1 cellular context compared by ENCODE assay signal in the genomic region with DNA sequence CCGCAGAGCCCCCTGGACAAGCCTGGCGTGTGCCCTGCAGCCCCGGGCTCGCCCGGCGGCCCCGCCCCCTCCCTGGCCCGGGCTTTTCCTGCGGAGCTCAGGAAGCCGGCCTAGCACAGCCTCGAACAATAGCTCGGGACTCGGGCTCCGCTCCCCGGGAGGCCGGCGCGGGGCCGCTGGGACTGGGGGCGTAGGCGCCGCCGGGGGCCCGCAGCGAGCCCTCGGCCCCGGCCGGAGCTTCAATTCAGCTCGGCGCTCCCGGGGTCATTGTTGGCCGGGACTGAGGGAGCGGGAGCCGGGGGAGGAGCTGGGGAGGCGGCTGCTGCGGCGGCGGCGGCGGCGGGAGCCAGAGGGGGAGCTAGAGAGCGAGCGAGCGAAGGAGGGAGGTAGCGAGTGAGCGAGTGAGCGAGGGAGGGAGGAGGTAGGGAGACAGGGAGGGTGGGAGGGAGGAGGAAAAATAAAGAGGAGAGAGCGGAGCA.
A peak's percentile ranks its signal among the peaks of the same experiment; 100 is the strongest.
TF ChIP-seq lines count a peak whose summit lies in the region.

No MANE protein-coding gene starts in this region.

TF ChIP-seq in HepG2, 621 proteins besides CTCF, POLR2A, EP300 and RAD21 (continued from another document):
- TF ChIP-seq LRRFIP1 (CRISPR knock-in tag; conservative IDR thresholded peaks at IDR 0.05): no peak
- TF ChIP-seq ZNF850 (CRISPR knock-in tag; conservative IDR thresholded peaks at IDR 0.05): no peak
- TF ChIP-seq, protein P1, sequence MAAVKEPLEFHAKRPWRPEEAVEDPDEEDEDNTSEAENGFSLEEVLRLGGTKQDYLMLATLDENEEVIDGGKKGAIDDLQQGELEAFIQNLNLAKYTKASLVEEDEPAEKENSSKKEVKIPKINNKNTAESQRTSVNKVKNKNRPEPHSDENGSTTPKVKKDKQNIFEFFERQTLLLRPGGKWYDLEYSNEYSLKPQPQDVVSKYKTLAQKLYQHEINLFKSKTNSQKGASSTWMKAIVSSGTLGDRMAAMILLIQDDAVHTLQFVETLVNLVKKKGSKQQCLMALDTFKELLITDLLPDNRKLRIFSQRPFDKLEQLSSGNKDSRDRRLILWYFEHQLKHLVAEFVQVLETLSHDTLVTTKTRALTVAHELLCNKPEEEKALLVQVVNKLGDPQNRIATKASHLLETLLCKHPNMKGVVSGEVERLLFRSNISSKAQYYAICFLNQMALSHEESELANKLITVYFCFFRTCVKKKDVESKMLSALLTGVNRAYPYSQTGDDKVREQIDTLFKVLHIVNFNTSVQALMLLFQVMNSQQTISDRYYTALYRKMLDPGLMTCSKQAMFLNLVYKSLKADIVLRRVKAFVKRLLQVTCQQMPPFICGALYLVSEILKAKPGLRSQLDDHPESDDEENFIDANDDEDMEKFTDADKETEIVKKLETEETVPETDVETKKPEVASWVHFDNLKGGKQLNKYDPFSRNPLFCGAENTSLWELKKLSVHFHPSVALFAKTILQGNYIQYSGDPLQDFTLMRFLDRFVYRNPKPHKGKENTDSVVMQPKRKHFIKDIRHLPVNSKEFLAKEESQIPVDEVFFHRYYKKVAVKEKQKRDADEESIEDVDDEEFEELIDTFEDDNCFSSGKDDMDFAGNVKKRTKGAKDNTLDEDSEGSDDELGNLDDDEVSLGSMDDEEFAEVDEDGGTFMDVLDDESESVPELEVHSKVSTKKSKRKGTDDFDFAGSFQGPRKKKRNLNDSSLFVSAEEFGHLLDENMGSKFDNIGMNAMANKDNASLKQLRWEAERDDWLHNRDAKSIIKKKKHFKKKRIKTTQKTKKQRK (IDR thresholded peaks at IDR 0.05; ENCODE audit: low read length): no peak
- TF ChIP-seq STAG1 (CRISPR knock-in tag; IDR thresholded peaks at IDR 0.05): 0 out of 2 replicates have a peak, but pooled peaks have one; percentile 3
- peak; percentile 54 for TF ChIP-seq ZNF263 (CRISPR knock-in tag; IDR thresholded peaks at IDR 0.05)
- TF ChIP-seq THYN1 (CRISPR knock-in tag; IDR thresholded peaks at IDR 0.05; ENCODE audit: borderline replicate concordance, low read depth): no peak
- TF ChIP-seq ZNF556 (CRISPR knock-in tag; IDR thresholded peaks at IDR 0.05; ENCODE audit: borderline replicate concordance): 0 out of 2 replicates have a peak, but pooled peaks have one; percentile 46
- peak; percentile 53 for TF ChIP-seq RBM39 (IDR thresholded peaks at IDR 0.05; ENCODE audit: low read depth, low read length, poor library complexity, severe bottlenecking)
- peak; percentile 54 for TF ChIP-seq ZFY (CRISPR knock-in tag; IDR thresholded peaks at IDR 0.05)
- TF ChIP-seq ZNF205 (CRISPR knock-in tag; IDR thresholded peaks at IDR 0.05): no peak
- peak; percentile 57 to 65 for TF ChIP-seq HMGXB4 (CRISPR knock-in tag; IDR thresholded peaks at IDR 0.05; ENCODE audit: borderline replicate concordance in 1 of 2, low read depth in 1 of 2)
- TF ChIP-seq ZNF777 (CRISPR knock-in tag; IDR thresholded peaks at IDR 0.05): 0 out of 2 replicates have a peak, but pooled peaks have one; percentile 8
- TF ChIP-seq, protein P2, sequence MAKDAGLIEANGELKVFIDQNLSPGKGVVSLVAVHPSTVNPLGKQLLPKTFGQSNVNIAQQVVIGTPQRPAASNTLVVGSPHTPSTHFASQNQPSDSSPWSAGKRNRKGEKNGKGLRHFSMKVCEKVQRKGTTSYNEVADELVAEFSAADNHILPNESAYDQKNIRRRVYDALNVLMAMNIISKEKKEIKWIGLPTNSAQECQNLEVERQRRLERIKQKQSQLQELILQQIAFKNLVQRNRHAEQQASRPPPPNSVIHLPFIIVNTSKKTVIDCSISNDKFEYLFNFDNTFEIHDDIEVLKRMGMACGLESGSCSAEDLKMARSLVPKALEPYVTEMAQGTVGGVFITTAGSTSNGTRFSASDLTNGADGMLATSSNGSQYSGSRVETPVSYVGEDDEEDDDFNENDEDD (CRISPR knock-in tag; IDR thresholded peaks at IDR 0.05; ENCODE audit: borderline replicate concordance): peak; percentile 21; the same call in 1 of the 2 replicates
- peak; percentile 93 for TF ChIP-seq HNRNPK (IDR thresholded peaks at IDR 0.05; ENCODE audit: low read depth, low read length, poor library complexity, severe bottlenecking)
- TF ChIP-seq, protein P3, sequence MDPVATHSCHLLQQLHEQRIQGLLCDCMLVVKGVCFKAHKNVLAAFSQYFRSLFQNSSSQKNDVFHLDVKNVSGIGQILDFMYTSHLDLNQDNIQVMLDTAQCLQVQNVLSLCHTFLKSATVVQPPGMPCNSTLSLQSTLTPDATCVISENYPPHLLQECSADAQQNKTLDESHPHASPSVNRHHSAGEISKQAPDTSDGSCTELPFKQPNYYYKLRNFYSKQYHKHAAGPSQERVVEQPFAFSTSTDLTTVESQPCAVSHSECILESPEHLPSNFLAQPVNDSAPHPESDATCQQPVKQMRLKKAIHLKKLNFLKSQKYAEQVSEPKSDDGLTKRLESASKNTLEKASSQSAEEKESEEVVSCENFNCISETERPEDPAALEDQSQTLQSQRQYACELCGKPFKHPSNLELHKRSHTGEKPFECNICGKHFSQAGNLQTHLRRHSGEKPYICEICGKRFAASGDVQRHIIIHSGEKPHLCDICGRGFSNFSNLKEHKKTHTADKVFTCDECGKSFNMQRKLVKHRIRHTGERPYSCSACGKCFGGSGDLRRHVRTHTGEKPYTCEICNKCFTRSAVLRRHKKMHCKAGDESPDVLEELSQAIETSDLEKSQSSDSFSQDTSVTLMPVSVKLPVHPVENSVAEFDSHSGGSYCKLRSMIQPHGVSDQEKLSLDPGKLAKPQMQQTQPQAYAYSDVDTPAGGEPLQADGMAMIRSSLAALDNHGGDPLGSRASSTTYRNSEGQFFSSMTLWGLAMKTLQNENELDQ (CRISPR knock-in tag; IDR thresholded peaks at IDR 0.05; ENCODE audit: borderline replicate concordance): no peak
- 0 out of 2 replicates have a peak, but pooled peaks have one; percentile 16 for TF ChIP-seq MED1 (CRISPR knock-in tag; IDR thresholded peaks at IDR 0.05)
- TF ChIP-seq ZFP90 (CRISPR knock-in tag; IDR thresholded peaks at IDR 0.05; ENCODE audit: borderline replicate concordance): 0 out of 2 replicates have a peak, but pooled peaks have one; percentile 40
- TF ChIP-seq UBTF (CRISPR knock-in tag; IDR thresholded peaks at IDR 0.05): peak; percentile 63; the same call in 1 of the 2 replicates
- TF ChIP-seq ZNF782 (CRISPR knock-in tag; IDR thresholded peaks at IDR 0.05; ENCODE audit: borderline replicate concordance): no peak
- TF ChIP-seq ZFP91 (CRISPR knock-in tag; IDR thresholded peaks at IDR 0.05; ENCODE audit: borderline replicate concordance): 0 out of 2 replicates have a peak, but pooled peaks have one; percentile 22
- TF ChIP-seq ZFX (CRISPR knock-in tag; IDR thresholded peaks at IDR 0.05; ENCODE audit: low read depth): peak; percentile 56; the same call in 1 of the 2 replicates
- TF ChIP-seq SAP130 (CRISPR knock-in tag; IDR thresholded peaks at IDR 0.05; ENCODE audit: low read depth): peak; percentile 47
- peak; percentile 61 for TF ChIP-seq PATZ1 (CRISPR knock-in tag; IDR thresholded peaks at IDR 0.05)
TF ChIP-seq in HepG2: peak in this region for 31.
